ENCODE assay signal across 1 cellular context in the genomic region with DNA sequence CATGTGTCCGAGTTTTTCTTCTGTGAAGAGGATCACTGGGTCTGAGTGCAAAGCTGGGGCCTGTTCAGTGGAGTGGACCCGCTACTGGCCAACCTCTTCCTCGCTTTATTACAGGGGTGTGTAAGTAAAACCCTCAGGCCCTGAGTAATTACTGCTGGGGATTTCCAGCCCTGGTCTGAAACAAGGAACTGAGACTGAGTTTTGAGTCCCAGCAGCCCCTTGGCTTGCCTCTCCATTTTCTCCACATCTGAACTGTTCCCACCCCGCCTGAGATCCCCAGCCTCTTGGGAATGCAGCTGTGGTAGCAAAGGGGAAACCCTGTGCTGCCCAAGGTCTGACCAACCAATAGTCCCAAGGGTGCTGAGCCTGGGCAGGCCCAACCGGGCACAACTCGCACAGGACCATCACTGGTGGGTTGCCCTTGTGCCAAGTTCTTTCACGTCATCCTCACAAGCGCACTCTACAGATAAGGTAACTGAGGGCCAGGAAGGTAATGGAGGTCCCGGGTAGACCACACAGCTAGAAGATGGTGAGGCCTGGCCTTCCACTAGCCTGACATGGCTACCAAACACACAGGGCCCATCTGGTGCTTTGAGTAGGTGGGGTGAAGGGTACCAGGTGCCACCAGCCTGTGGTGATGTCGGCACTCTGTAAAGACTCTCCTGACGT.
TF ChIP-seq lines count a peak whose summit lies in the region.

No MANE protein-coding gene starts in this region.

TF ChIP-seq in GM12878, 131 proteins besides CTCF, POLR2A, EP300 and RAD21 (continues in another document):
- TF ChIP-seq, protein P1, sequence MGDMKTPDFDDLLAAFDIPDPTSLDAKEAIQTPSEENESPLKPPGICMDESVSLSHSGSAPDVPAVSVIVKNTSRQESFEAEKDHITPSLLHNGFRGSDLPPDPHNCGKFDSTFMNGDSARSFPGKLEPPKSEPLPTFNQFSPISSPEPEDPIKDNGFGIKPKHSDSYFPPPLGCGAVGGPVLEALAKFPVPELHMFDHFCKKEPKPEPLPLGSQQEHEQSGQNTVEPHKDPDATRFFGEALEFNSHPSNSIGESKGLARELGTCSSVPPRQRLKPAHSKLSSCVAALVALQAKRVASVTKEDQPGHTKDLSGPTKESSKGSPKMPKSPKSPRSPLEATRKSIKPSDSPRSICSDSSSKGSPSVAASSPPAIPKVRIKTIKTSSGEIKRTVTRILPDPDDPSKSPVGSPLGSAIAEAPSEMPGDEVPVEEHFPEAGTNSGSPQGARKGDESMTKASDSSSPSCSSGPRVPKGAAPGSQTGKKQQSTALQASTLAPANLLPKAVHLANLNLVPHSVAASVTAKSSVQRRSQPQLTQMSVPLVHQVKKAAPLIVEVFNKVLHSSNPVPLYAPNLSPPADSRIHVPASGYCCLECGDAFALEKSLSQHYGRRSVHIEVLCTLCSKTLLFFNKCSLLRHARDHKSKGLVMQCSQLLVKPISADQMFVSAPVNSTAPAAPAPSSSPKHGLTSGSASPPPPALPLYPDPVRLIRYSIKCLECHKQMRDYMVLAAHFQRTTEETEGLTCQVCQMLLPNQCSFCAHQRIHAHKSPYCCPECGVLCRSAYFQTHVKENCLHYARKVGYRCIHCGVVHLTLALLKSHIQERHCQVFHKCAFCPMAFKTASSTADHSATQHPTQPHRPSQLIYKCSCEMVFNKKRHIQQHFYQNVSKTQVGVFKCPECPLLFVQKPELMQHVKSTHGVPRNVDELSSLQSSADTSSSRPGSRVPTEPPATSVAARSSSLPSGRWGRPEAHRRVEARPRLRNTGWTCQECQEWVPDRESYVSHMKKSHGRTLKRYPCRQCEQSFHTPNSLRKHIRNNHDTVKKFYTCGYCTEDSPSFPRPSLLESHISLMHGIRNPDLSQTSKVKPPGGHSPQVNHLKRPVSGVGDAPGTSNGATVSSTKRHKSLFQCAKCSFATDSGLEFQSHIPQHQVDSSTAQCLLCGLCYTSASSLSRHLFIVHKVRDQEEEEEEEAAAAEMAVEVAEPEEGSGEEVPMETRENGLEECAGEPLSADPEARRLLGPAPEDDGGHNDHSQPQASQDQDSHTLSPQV (IDR thresholded peaks at IDR 0.05): peak; percentile 82
- peak; percentile 75 for TF ChIP-seq NBN (IDR thresholded peaks at IDR 0.05)
- TF ChIP-seq TCF3 (IDR thresholded peaks at IDR 0.05; ENCODE audit: borderline replicate concordance, insufficient read depth, low read depth, low read length): 0 out of 2 replicates have a peak, but pooled peaks have one; percentile 19
- TF ChIP-seq GATAD2B (conservative IDR thresholded peaks at IDR 0.05; ENCODE audit: low read depth): peak; percentile 100
- TF ChIP-seq, protein P2, sequence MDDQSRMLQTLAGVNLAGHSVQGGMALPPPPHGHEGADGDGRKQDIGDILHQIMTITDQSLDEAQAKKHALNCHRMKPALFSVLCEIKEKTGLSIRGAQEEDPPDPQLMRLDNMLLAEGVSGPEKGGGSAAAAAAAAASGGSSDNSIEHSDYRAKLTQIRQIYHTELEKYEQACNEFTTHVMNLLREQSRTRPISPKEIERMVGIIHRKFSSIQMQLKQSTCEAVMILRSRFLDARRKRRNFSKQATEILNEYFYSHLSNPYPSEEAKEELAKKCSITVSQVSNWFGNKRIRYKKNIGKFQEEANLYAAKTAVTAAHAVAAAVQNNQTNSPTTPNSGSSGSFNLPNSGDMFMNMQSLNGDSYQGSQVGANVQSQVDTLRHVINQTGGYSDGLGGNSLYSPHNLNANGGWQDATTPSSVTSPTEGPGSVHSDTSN (IDR thresholded peaks at IDR 0.05; ENCODE audit: insufficient replicate concordance, low read depth, low read length): peak; percentile 14
- no peak for TF ChIP-seq PAX8 (IDR thresholded peaks at IDR 0.05)
- no peak for TF ChIP-seq ZNF24 (IDR thresholded peaks at IDR 0.05)
- peak; percentile 99 for TF ChIP-seq SPI1 (IDR thresholded peaks at IDR 0.05; ENCODE audit: borderline replicate concordance, insufficient read depth, low read depth, low read length)
- peak; percentile 65; the same call in 1 of the 2 replicates for TF ChIP-seq MEF2A (IDR thresholded peaks at IDR 0.05; ENCODE audit: insufficient read depth, low read depth, low read length)
- TF ChIP-seq PAX5 (IDR thresholded peaks at IDR 0.05; ENCODE audit: borderline replicate concordance, low read depth, low read length): peak; percentile 90
- peak; percentile 83 for TF ChIP-seq DPF2 (IDR thresholded peaks at IDR 0.05)
- no peak for TF ChIP-seq NR2C1 (IDR thresholded peaks at IDR 0.05)
- no peak; the same call in none of the 2 replicates for TF ChIP-seq SMARCA5 (IDR thresholded peaks at IDR 0.05)
- no peak; the same call in none of the 2 replicates for TF ChIP-seq POLR2AphosphoS2 (IDR thresholded peaks at IDR 0.05; ENCODE audit: low read depth, low read length)
- TF ChIP-seq, protein P3, sequence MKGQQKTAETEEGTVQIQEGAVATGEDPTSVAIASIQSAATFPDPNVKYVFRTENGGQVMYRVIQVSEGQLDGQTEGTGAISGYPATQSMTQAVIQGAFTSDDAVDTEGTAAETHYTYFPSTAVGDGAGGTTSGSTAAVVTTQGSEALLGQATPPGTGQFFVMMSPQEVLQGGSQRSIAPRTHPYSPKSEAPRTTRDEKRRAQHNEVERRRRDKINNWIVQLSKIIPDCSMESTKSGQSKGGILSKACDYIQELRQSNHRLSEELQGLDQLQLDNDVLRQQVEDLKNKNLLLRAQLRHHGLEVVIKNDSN (IDR thresholded peaks at IDR 0.05; ENCODE audit: borderline replicate concordance, extremely low read length, insufficient read depth, low read depth, low read length): no peak
- TF ChIP-seq, protein P4, sequence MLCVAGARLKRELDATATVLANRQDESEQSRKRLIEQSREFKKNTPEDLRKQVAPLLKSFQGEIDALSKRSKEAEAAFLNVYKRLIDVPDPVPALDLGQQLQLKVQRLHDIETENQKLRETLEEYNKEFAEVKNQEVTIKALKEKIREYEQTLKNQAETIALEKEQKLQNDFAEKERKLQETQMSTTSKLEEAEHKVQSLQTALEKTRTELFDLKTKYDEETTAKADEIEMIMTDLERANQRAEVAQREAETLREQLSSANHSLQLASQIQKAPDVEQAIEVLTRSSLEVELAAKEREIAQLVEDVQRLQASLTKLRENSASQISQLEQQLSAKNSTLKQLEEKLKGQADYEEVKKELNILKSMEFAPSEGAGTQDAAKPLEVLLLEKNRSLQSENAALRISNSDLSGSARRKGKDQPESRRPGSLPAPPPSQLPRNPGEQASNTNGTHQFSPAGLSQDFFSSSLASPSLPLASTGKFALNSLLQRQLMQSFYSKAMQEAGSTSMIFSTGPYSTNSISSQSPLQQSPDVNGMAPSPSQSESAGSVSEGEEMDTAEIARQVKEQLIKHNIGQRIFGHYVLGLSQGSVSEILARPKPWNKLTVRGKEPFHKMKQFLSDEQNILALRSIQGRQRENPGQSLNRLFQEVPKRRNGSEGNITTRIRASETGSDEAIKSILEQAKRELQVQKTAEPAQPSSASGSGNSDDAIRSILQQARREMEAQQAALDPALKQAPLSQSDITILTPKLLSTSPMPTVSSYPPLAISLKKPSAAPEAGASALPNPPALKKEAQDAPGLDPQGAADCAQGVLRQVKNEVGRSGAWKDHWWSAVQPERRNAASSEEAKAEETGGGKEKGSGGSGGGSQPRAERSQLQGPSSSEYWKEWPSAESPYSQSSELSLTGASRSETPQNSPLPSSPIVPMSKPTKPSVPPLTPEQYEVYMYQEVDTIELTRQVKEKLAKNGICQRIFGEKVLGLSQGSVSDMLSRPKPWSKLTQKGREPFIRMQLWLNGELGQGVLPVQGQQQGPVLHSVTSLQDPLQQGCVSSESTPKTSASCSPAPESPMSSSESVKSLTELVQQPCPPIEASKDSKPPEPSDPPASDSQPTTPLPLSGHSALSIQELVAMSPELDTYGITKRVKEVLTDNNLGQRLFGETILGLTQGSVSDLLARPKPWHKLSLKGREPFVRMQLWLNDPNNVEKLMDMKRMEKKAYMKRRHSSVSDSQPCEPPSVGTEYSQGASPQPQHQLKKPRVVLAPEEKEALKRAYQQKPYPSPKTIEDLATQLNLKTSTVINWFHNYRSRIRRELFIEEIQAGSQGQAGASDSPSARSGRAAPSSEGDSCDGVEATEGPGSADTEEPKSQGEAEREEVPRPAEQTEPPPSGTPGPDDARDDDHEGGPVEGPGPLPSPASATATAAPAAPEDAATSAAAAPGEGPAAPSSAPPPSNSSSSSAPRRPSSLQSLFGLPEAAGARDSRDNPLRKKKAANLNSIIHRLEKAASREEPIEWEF (IDR thresholded peaks at IDR 0.05; ENCODE audit: insufficient replicate concordance, low read depth, low read length): peak; percentile 97
- no peak for TF ChIP-seq PML (IDR thresholded peaks at IDR 0.05; ENCODE audit: low read length)
- no peak for TF ChIP-seq NFXL1 (IDR thresholded peaks at IDR 0.05; ENCODE audit: borderline replicate concordance)
- TF ChIP-seq SP1 (IDR thresholded peaks at IDR 0.05; ENCODE audit: low read depth, low read length): peak; percentile 35
- TF ChIP-seq SMC3 (IDR thresholded peaks at IDR 0.05; ENCODE audit: borderline replicate concordance, low read length): no peak; the same call in 1 of the 2 replicates
- no peak; the same call in none of the 2 replicates for TF ChIP-seq SMAD5 (IDR thresholded peaks at IDR 0.05; ENCODE audit: low read depth)
- no peak for TF ChIP-seq GABPA (IDR thresholded peaks at IDR 0.05; ENCODE audit: low read depth)
- peak; percentile 83 for TF ChIP-seq ATF7 (IDR thresholded peaks at IDR 0.05; ENCODE audit: low read depth)
- peak; percentile 85; the same call in 1 of the 2 replicates for TF ChIP-seq ZBED1 (IDR thresholded peaks at IDR 0.05; ENCODE audit: borderline replicate concordance)
- TF ChIP-seq BACH1 (IDR thresholded peaks at IDR 0.05; ENCODE audit: borderline replicate concordance): peak; percentile 39; the same call in 1 of the 2 replicates
- TF ChIP-seq ZNF384 (IDR thresholded peaks at IDR 0.05; ENCODE audit: borderline replicate concordance, low read depth, low read length): peak; percentile 24; the same call in 1 of the 2 replicates
- peak; percentile 57 for TF ChIP-seq YY1 (IDR thresholded peaks at IDR 0.05; ENCODE audit: low read depth, low read length)
- TF ChIP-seq, protein P5, sequence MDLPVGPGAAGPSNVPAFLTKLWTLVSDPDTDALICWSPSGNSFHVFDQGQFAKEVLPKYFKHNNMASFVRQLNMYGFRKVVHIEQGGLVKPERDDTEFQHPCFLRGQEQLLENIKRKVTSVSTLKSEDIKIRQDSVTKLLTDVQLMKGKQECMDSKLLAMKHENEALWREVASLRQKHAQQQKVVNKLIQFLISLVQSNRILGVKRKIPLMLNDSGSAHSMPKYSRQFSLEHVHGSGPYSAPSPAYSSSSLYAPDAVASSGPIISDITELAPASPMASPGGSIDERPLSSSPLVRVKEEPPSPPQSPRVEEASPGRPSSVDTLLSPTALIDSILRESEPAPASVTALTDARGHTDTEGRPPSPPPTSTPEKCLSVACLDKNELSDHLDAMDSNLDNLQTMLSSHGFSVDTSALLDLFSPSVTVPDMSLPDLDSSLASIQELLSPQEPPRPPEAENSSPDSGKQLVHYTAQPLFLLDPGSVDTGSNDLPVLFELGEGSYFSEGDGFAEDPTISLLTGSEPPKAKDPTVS (IDR thresholded peaks at IDR 0.05; ENCODE audit: low read depth, low read length): 0 out of 2 replicates have a peak, but pooled peaks have one; percentile 31
- no peak for TF ChIP-seq ZZZ3 (IDR thresholded peaks at IDR 0.05; ENCODE audit: control insufficient read depth, insufficient read length, low read depth)
- TF ChIP-seq ETV6 (conservative IDR thresholded peaks at IDR 0.05 in 1 of 2, IDR thresholded peaks at IDR 0.05 in 1 of 2; ENCODE audit: borderline replicate concordance in 1 of 2, low read depth in 1 of 2): peak in 1 of 2 experiments; percentile 38; a peak in 1 of 4 replicates
- no peak for TF ChIP-seq JUND (IDR thresholded peaks at IDR 0.05; ENCODE audit: low read depth, low read length)
- peak; percentile 88; the same call in 1 of the 2 replicates for TF ChIP-seq YBX1 (IDR thresholded peaks at IDR 0.05)
- peak; percentile 49; the same call in 2 of the 3 replicates for TF ChIP-seq POU2F2 (IDR thresholded peaks at IDR 0.05; ENCODE audit: borderline replicate concordance, low read depth, low read length)
- TF ChIP-seq NR2F1 (conservative IDR thresholded peaks at IDR 0.05): peak; percentile 63
- TF ChIP-seq MTA3 (IDR thresholded peaks at IDR 0.05; ENCODE audit: borderline replicate concordance, low read length): no peak
- no peak for TF ChIP-seq SUZ12 (IDR thresholded peaks at IDR 0.05; ENCODE audit: unreplicated experiment)
- no peak for TF ChIP-seq CHD1 (IDR thresholded peaks at IDR 0.05; ENCODE audit: low read depth, low read length)
- TF ChIP-seq IKZF1 (conservative IDR thresholded peaks at IDR 0.05): peak; percentile 98
- peak; percentile 59; the same call in 1 of the 2 replicates for TF ChIP-seq CHD2 (IDR thresholded peaks at IDR 0.05; ENCODE audit: borderline replicate concordance, low read depth, low read length)
- TF ChIP-seq, protein P6, sequence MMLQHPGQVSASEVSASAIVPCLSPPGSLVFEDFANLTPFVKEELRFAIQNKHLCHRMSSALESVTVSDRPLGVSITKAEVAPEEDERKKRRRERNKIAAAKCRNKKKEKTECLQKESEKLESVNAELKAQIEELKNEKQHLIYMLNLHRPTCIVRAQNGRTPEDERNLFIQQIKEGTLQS (IDR thresholded peaks at IDR 0.05; ENCODE audit: borderline replicate concordance, extremely low read depth, low read depth, low read length): no peak
- TF ChIP-seq IKZF2 (IDR thresholded peaks at IDR 0.05): peak; percentile 98
- TF ChIP-seq, protein P7, sequence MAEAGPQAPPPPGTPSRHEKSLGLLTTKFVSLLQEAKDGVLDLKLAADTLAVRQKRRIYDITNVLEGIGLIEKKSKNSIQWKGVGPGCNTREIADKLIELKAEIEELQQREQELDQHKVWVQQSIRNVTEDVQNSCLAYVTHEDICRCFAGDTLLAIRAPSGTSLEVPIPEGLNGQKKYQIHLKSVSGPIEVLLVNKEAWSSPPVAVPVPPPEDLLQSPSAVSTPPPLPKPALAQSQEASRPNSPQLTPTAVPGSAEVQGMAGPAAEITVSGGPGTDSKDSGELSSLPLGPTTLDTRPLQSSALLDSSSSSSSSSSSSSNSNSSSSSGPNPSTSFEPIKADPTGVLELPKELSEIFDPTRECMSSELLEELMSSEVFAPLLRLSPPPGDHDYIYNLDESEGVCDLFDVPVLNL (IDR thresholded peaks at IDR 0.05; ENCODE audit: low read depth, low read length): no peak
- TF ChIP-seq RELA (IDR thresholded peaks at IDR 0.05; ENCODE audit: borderline replicate concordance, partially characterized antibody): peak; percentile 100
- TF ChIP-seq TCF12 (IDR thresholded peaks at IDR 0.05; ENCODE audit: low read depth, low read length): peak; percentile 96
- TF ChIP-seq SRF (IDR thresholded peaks at IDR 0.05; ENCODE audit: low read depth in 2 of 2, low read length in 2 of 2): 0 out of 4 replicates have a peak, but pooled peaks of 1 of the 2 experiments have one; percentile 13
- TF ChIP-seq IRF4 (IDR thresholded peaks at IDR 0.05; ENCODE audit: low read depth, low read length): peak; percentile 96
